8 cellular contexts compared by ENCODE assay signal in the genomic region with DNA sequence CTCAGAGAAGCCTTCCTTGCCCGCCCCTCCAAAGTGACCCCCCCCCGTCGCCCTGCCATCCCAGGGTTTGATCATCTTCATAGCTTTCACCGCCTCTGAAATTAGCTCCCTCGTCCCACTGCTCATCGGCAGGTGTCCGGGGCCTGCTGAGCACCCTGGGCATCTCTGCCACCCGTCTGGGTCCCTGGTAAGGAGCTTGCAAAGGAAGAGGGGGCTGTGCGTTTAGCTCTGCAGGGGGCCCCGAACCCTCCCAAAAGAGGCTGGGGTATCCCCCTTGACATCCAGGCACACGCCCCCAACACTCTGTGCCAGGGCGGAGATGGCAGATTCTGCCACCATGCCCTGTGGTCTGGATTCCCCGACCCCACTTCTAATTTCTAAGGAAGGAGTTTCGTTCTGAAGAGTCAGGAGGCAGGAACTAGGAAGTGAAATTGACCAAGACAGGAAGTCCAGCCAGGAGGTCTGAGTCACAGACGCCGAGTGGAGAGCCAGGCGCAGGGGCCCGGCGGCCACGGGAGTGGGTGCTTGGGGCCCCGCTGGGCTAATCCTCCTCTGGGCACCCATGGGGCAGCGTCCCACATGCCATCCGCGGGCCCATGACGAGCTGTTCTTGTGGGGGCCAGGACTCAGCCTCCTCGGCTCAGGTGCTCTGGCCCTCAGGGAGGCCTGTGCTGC.
DNase-seq lines count a peak whose midpoint lies in the region; ATAC-seq and TF ChIP-seq lines count a peak whose summit lies in the region.

No MANE protein-coding gene starts in this region.

- peaks cover 19% of the 10 kb centered on the region for H3K4me1 ChIP-seq in CD4-positive, CD25-positive, alpha-beta regulatory T cell (ENCODE audit: control insufficient read depth, insufficient read depth, low read length, poor library complexity, severe bottlenecking)
- peaks cover 62% of the 10 kb centered on the region for H3K4me1 ChIP-seq in PC-9 (replicated peaks; ENCODE audit: insufficient read depth)
- H3K4me1 ChIP-seq in osteoblast (ENCODE audit: insufficient read depth, low read length): peaks cover 71% of the 10 kb centered on the region

- H3K27ac ChIP-seq in CD4-positive, CD25-positive, alpha-beta regulatory T cell (ENCODE audit: insufficient read depth, low read length, poor library complexity, severe bottlenecking): no peak overlapping the region
- peak overlapping the region; percentile 96 for H3K27ac ChIP-seq in PC-9
- H3K27ac ChIP-seq in epithelial cell of prostate: peak overlapping the region; percentile 88
- H3K27ac ChIP-seq in osteoblast (ENCODE audit: low read depth, low read length): peak overlapping the region; percentile 86

- ATAC-seq in CD4-positive, CD25-positive, alpha-beta regulatory T cell (ENCODE audit: low read depth in 2 of 2): no peak
- ATAC-seq in GM21723 (IDR thresholded peaks at IDR 0.05; ENCODE audit: unreplicated experiment) (peak; percentile 35), GM21576 (IDR thresholded peaks at IDR 0.05; ENCODE audit: unreplicated experiment) (no peak)

- H4K20me1 ChIP-seq in PC-9 (ENCODE audit: insufficient read depth) (no peaks in the 10 kb centered on the region), osteoblast (ENCODE audit: insufficient read depth, low read length) (peaks cover 29% of the 10 kb centered on the region)

- H2AFZ ChIP-seq in PC-9: no peak overlapping the region
- H2AFZ ChIP-seq in osteoblast (ENCODE audit: low read length): no peak overlapping the region

- H3K27ac Mint-ChIP-seq in CD4-positive, CD25-positive, alpha-beta regulatory T cell: peak overlapping the region in 1 of 3 donors; percentile 50

- intact Hi-C loops in PC-9 (cut with micrococcal nuclease; ENCODE audit: unreplicated experiment): loop anchor here (1.0 to 5.0 kb wide), 2 partner anchors 33 to 177 kb away; a partner anchor contains a TSS

- peak overlapping the region in 3 of 4 donors; percentile 38 to 75 (median 63) for H3K4me3 Mint-ChIP-seq in CD4-positive, CD25-positive, alpha-beta regulatory T cell

- H3K36me3 Mint-ChIP-seq in CD4-positive, CD25-positive, alpha-beta regulatory T cell: peaks cover 16% of the 10 kb centered on the region

- no peak for DNase-seq in CD4-positive, CD25-positive, alpha-beta regulatory T cell
- peak; percentile 72 to 84 for DNase-seq in PC-9
- DNase-seq in epithelial cell of prostate (ENCODE audit: low read depth, low spot score): peak; percentile 14
- DNase-seq in osteoblast (ENCODE audit: insufficient read length, low spot score, missing footprints): peak; percentile 99
- no peak for DNase-seq in COLO829 (ENCODE audit: low spot score)
- no peak for DNase-seq in NCI-H510A treated with DMSO at 0.1 percent for 48 hours (lab: John Stamatoyannopoulos, UW)

- peak overlapping the region; percentile 100 for H3K4me2 ChIP-seq in PC-9
- peak overlapping the region; percentile 58 for H3K4me2 ChIP-seq in osteoblast (ENCODE audit: insufficient read depth, low read length)

- CTCF ChIA-PET in PC-9 (lab: Charles Lee): no interaction called here

- BruUV-seq in PC-9 (replicated peaks; lab: Mats Ljungman, UMichigan): no TSS peak

- no peaks in the 10 kb centered on the region for H3K9me3 ChIP-seq in CD4-positive, CD25-positive, alpha-beta regulatory T cell (ENCODE audit: control insufficient read depth in 2 of 2, low read length in 2 of 2)
- H3K9me3 ChIP-seq in PC-9 (ENCODE audit: insufficient read depth, low read depth) (no peaks in the 10 kb centered on the region), osteoblast (ENCODE audit: low read depth, low read length) (no peaks in the 10 kb centered on the region)

- H3K9me2 ChIP-seq in PC-9 (ENCODE audit: insufficient read depth): no peaks in the 10 kb centered on the region

- H3K27me3 Mint-ChIP-seq in CD4-positive, CD25-positive, alpha-beta regulatory T cell: no peaks in the 10 kb centered on the region

- TF ChIP-seq CTCF in PC-9 (conservative IDR thresholded peaks at IDR 0.05) (no peak), osteoblast (IDR thresholded peaks at IDR 0.05; ENCODE audit: extremely low read depth, low read depth, low read length) (no peak)

- H3K79me2 ChIP-seq in PC-9 (ENCODE audit: low read depth) (peaks cover 52% of the 10 kb centered on the region), osteoblast (ENCODE audit: insufficient read depth, low read length) (peaks cover 32% of the 10 kb centered on the region)

- H3K27me3 ChIP-seq in CD4-positive, CD25-positive, alpha-beta regulatory T cell (ENCODE audit: control insufficient read depth, insufficient read depth, low read length): no peaks in the 10 kb centered on the region
- no peaks in the 10 kb centered on the region for H3K27me3 ChIP-seq in PC-9 (ENCODE audit: insufficient read depth, low read depth)
- H3K27me3 ChIP-seq in osteoblast (ENCODE audit: insufficient read depth, low read length): no peaks in the 10 kb centered on the region

- peaks cover 76% of the 10 kb centered on the region for H3F3A ChIP-seq in PC-9 (ENCODE audit: insufficient read depth, low read depth)

- no peak overlapping the region for H3K4me3 ChIP-seq in CD4-positive, CD25-positive, alpha-beta regulatory T cell (ENCODE audit: low read depth, low read length)
- H3K4me3 ChIP-seq in PC-9 (peak overlapping the region; percentile 34; the same call in 1 of the 2 replicates), osteoblast (ENCODE audit: insufficient read depth, low read length) (no peak overlapping the region)

- no peaks in the 10 kb centered on the region for H3K9me3 Mint-ChIP-seq in CD4-positive, CD25-positive, alpha-beta regulatory T cell

- H3K4me1 Mint-ChIP-seq in CD4-positive, CD25-positive, alpha-beta regulatory T cell: peaks cover 5 to 41% (median 12%) of the 10 kb centered on the region in 4 donors

- POLR2A ChIA-PET in PC-9 (lab: Charles Lee; ENCODE audit: unreplicated experiment): interaction anchor here (0.7 kb wide), 2 partner anchors 21 to 524 kb away, joined by 17 to 26 read pairs; a partner anchor contains a TSS

- peaks cover 16% of the 10 kb centered on the region for H3K36me3 ChIP-seq in CD4-positive, CD25-positive, alpha-beta regulatory T cell (ENCODE audit: control insufficient read depth, insufficient read depth, low read length)
- H3K36me3 ChIP-seq in PC-9 (ENCODE audit: low read depth) (peaks cover 10% of the 10 kb centered on the region; the same call in 1 of the 2 replicates), osteoblast (ENCODE audit: insufficient read depth, low read length) (peaks cover 15% of the 10 kb centered on the region)

Comparison
In these comparisons a context has a peak if more than half of its experiments do, and no peak if none do; other contexts are left out.
1. DNase-seq: peak in PC-9 (2 of 2), epithelial cell of prostate (single experiment) and osteoblast (single experiment); none in CD4-positive, CD25-positive, alpha-beta regulatory T cell (0 of 3), COLO829 (single experiment) and NCI-H510A treated with DMSO at 0.1 percent for 48 hours (single experiment).